Comparison of ENCODE assay signal across 9 cellular contexts in genomic region chr11:128482512-128483191, GRCh38.
DNase-seq lines count a peak whose midpoint lies in the region; ATAC-seq and TF ChIP-seq lines count a peak whose summit lies in the region.
"Had no signal": no experiment of that assay in that cellular context is flagged by ENCODE, and none has a peak within 500 bp of the region (broad histone marks: within the 10 kb centered on the region; RNA-seq: fewer than 3 reads in every experiment).

No MANE protein-coding gene starts in this region.

- peaks cover 97% of the 10 kb centered on the region for H3K36me3 Mint-ChIP-seq in activated CD4-positive, alpha-beta T cell treated with anti-CD3 and anti-CD28 coated beads, Interleukin-2, amount 10 ng/mL, durations not matched to agents 7 days and 5 days (ENCODE audit: low read depth)
- peaks cover 93% of the 10 kb centered on the region for H3K36me3 Mint-ChIP-seq in activated CD8-positive, alpha-beta T cell treated with anti-CD3 and anti-CD28 coated beads for 36 hours (ENCODE audit: low read depth)

- CTCF ChIA-PET in activated CD4-positive, alpha-beta T cell treated with anti-CD3 and anti-CD28 coated beads, Interleukin-2, amount 10 ng/mL, durations not matched to agents 7 days and 5 days (lab: Charles Lee), result interaction anchor here (0.9 to 1.5 kb wide), 9 partner anchors 9 to 194 kb away, joined by 3 to 7 read pairs (median 4); no protein-coding TSS in a partner anchor
- CTCF ChIA-PET in activated CD8-positive, alpha-beta T cell treated with anti-CD3 and anti-CD28 coated beads for 36 hours (lab: Charles Lee), result interaction anchor here (0.8 to 4.2 kb wide), 11 partner anchors 10 to 325 kb away, joined by 3 to 20 read pairs (median 4); no protein-coding TSS in a partner anchor

- peak overlapping the region; percentile 66 for H3K4me3 Mint-ChIP-seq in activated CD4-positive, alpha-beta T cell treated with anti-CD3 and anti-CD28 coated beads, Interleukin-2, amount 10 ng/mL, durations not matched to agents 7 days and 5 days
- H3K4me3 Mint-ChIP-seq in activated CD8-positive, alpha-beta T cell treated with anti-CD3 and anti-CD28 coated beads for 36 hours, result peak overlapping the region; percentile 66

- no peaks in the 10 kb centered on the region for H3K9me3 Mint-ChIP-seq in activated CD4-positive, alpha-beta T cell treated with anti-CD3 and anti-CD28 coated beads, Interleukin-2, amount 10 ng/mL, durations not matched to agents 7 days and 5 days
- H3K9me3 Mint-ChIP-seq in activated CD8-positive, alpha-beta T cell treated with anti-CD3 and anti-CD28 coated beads for 36 hours, result no peaks in the 10 kb centered on the region

- H3K27me3 Mint-ChIP-seq in activated CD4-positive, alpha-beta T cell treated with anti-CD3 and anti-CD28 coated beads, Interleukin-2, amount 10 ng/mL, durations not matched to agents 7 days and 5 days, result no peaks in the 10 kb centered on the region
- H3K27me3 Mint-ChIP-seq in activated CD8-positive, alpha-beta T cell treated with anti-CD3 and anti-CD28 coated beads for 36 hours, result no peaks in the 10 kb centered on the region

- H3K4me3 ChIP-seq in right cardiac atrium (ENCODE audit: low read length), result peak overlapping the region; percentile 12
- H3K4me3 ChIP-seq in H7 (ENCODE audit: insufficient read depth, low read depth, low read length), result no peak overlapping the region

- intact Hi-C loops in activated CD8-positive, alpha-beta T cell treated with anti-CD3 and anti-CD28 coated beads for 36 hours (cut with micrococcal nuclease), result no loop called here
- intact Hi-C loops in right cardiac atrium (cut with DNase I), result no loop called here

- H3K27ac ChIP-seq in right cardiac atrium (ENCODE audit: low read length), result peak overlapping the region; percentile 81
- H3K27ac ChIP-seq: C4-2B had no signal

- no peak for TF ChIP-seq CTCF in activated CD8-positive, alpha-beta T cell treated with anti-CD3 and anti-CD28 coated beads for 36 hours (IDR thresholded peaks at IDR 0.05)

- DNase-seq in activated CD4-positive, alpha-beta T cell treated with anti-CD3 and anti-CD28 coated beads, Interleukin-2, amount 10 ng/mL, durations not matched to agents 7 days and 5 days, result peak; percentile 62
- DNase-seq in activated CD4-positive, alpha-beta T cell treated with anti-CD3 and anti-CD28 coated beads, Interleukin-2, amount 50 U/mL, for 4 hours, result no peak
- DNase-seq in activated CD8-positive, alpha-beta T cell treated with anti-CD3 and anti-CD28 coated beads for 36 hours, result peak; percentile 79
- DNase-seq in right cardiac atrium (peak; percentile 71 to 79 (median 75)), cortex of kidney (lab: John Stamatoyannopoulos, UW) (no peak), hepatic stellate cell (ENCODE audit: low spot score) (no peak), H7 (no peak)

- no peaks in the 10 kb centered on the region for H3K9me3 ChIP-seq in right cardiac atrium (ENCODE audit: control insufficient read depth, low read length)

- peaks cover 24% of the 10 kb centered on the region for H3K4me1 ChIP-seq in right cardiac atrium (ENCODE audit: control insufficient read depth, insufficient read depth, low read length)

- POLR2A ChIA-PET in activated CD4-positive, alpha-beta T cell treated with anti-CD3 and anti-CD28 coated beads, Interleukin-2, amount 10 ng/mL, durations not matched to agents 7 days and 5 days (lab: Charles Lee), result interaction anchor here (0.7 to 1.2 kb wide), 7 partner anchors 9 to 181 kb away, joined by 3 read pairs; no protein-coding TSS in a partner anchor
- POLR2A ChIA-PET in activated CD8-positive, alpha-beta T cell treated with anti-CD3 and anti-CD28 coated beads for 36 hours (lab: Charles Lee), result interaction anchor here (0.8 to 37.3 kb wide), 8 partner anchors 4 to 192 kb away, joined by 3 to 1082 read pairs (median 6); no protein-coding TSS in a partner anchor

- peak overlapping the region; percentile 95 for H3K27ac Mint-ChIP-seq in activated CD4-positive, alpha-beta T cell treated with anti-CD3 and anti-CD28 coated beads, Interleukin-2, amount 10 ng/mL, durations not matched to agents 7 days and 5 days
- peak overlapping the region; percentile 94 for H3K27ac Mint-ChIP-seq in activated CD8-positive, alpha-beta T cell treated with anti-CD3 and anti-CD28 coated beads for 36 hours

- peak; percentile 35 for ATAC-seq in HG03108 (IDR thresholded peaks at IDR 0.05; ENCODE audit: unreplicated experiment)
- peak; percentile 66 for ATAC-seq in activated CD8-positive, alpha-beta T cell treated with anti-CD3 and anti-CD28 coated beads for 36 hours
- peak; percentile 53 to 70 for ATAC-seq in right cardiac atrium

- 47% methylated on average over 11 of the region's 11 CpGs for WGBS in right cardiac atrium

- H3K36me3 ChIP-seq in H7 (replicated peaks; ENCODE audit: control insufficient read depth, insufficient read depth, low read length), result peaks cover 15% of the 10 kb centered on the region

- peaks cover 94% of the 10 kb centered on the region for H3K4me1 Mint-ChIP-seq in activated CD4-positive, alpha-beta T cell treated with anti-CD3 and anti-CD28 coated beads, Interleukin-2, amount 10 ng/mL, durations not matched to agents 7 days and 5 days
- peaks cover 90% of the 10 kb centered on the region for H3K4me1 Mint-ChIP-seq in activated CD8-positive, alpha-beta T cell treated with anti-CD3 and anti-CD28 coated beads for 36 hours (ENCODE audit: low read depth)

- H3K27me3 ChIP-seq in right cardiac atrium (ENCODE audit: control insufficient read depth, insufficient read depth), result no peaks in the 10 kb centered on the region
- H3K27me3 ChIP-seq in H7 (ENCODE audit: control insufficient read depth, insufficient read depth, low read length), result no peaks in the 10 kb centered on the region

Comparison
In these comparisons a context has a peak if more than half of its experiments do, and no peak if none do; other contexts are left out.
1. DNase-seq: peak in activated CD4-positive, alpha-beta T cell treated with anti-CD3 and anti-CD28 coated beads, Interleukin-2, amount 10 ng/mL, durations not matched to agents 7 days and 5 days (single experiment), activated CD8-positive, alpha-beta T cell treated with anti-CD3 and anti-CD28 coated beads for 36 hours (single experiment) and right cardiac atrium (3 of 3); none in activated CD4-positive, alpha-beta T cell treated with anti-CD3 and anti-CD28 coated beads, Interleukin-2, amount 50 U/mL, for 4 hours (0 of 2), cortex of kidney (single experiment), hepatic stellate cell (single experiment) and H7 (single experiment).
2. Peak in every context shown above with its lines, with median percentiles within 50 percentile points of each other: ATAC-seq.